In the genomic region with DNA sequence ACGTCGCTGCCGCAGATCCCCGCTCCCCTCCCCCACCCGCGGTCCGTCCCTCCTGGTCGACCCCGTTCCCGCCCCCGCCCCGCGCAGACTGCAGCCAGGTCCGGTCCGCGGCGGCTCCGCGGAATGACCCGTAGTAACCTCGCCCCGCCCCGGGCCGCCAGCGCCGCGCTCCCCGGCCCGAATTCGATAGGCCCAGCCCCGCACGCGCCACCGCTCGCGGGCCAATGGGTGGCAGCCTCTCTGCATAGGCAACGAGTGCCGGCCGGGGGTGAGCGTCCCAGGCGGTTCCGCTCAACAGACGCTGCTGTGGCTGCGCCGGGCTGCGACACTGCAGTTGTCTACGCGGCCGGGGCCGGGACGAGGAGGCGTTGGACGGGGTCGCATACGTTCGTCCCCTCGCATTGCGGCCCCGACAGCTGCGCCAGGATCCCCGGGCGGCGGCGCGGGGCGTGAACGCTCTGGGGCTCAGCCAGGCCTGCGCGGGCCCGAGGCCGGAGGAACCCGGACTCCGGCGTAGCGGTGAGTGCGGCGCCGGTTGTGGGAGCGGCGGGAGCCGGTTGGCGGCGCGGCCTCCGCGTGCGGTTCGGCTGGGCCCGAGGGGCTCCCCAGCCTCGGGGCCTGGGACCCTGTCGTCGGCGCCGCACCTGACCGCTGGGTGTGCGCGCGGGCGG, we compare ENCODE assay signal across 8 cellular contexts. TPM values are rescaled to one million over a fixed set of nuclear protein-coding genes. Genes with fewer than 3 reads are reported as not detected.
A peak's percentile ranks its signal among the peaks of the same experiment; 100 is the strongest.
DNase-seq lines count a peak whose midpoint lies in the region; ATAC-seq, FAIRE-seq and TF ChIP-seq lines count a peak whose summit lies in the region.

A gene (plus strand): TSS at position 297 of the 671 bp plus-strand sequence. CDS start 47,737 bp downstream, outside the sequence.

- peaks cover 8% of the 10 kb centered on the region for H3K9me1 ChIP-seq in keratinocyte (ENCODE audit: control insufficient read depth, extremely low read depth, insufficient read depth, low read length)

- peak within 1 kb of the TSS; percentile 95 for H3K4me2 ChIP-seq in keratinocyte (ENCODE audit: control insufficient read depth, extremely low read depth, insufficient read depth, low read depth, low read length)

- peak within 1 kb of the TSS; percentile 93 for H3K9ac ChIP-seq in keratinocyte (ENCODE audit: control insufficient read depth, extremely low read depth, insufficient read depth, low read length)

- TF ChIP-seq CTCF in AG09319 (IDR thresholded peaks at IDR 0.05; ENCODE audit: low read depth, low read length) (no peak), keratinocyte (optimal IDR thresholded peaks at IDR 0.05 in 1 of 3, IDR thresholded peaks at IDR 0.05 in 1 of 3, conservative IDR thresholded peaks at IDR 0.05 in 1 of 3; ENCODE audit: extremely low read depth in 1 of 3, insufficient read depth in 2 of 3, low read length in 3 of 3) (no peak)

- no peaks in the 10 kb centered on the region for H3K27me3 ChIP-seq in keratinocyte (ENCODE audit: control insufficient read depth, extremely low read depth, insufficient read depth, low read length)

- peak within 1 kb of the TSS; percentile 92 for H3K27ac ChIP-seq in keratinocyte (ENCODE audit: control insufficient read depth, insufficient read depth, low read length)

- dilution Hi-C loops in keratinocyte (cut with MboI; ENCODE audit: extremely low pct_ligation_motif_present, low sequenced_read_pairs) = no loop called here

- peak within 1 kb of the TSS; percentile 15 for H2AFZ ChIP-seq in keratinocyte (ENCODE audit: control insufficient read depth, low read length)

- FAIRE-seq in keratinocyte (lab: Jason Lieb, UNC) = no peak

- no peaks in the 10 kb centered on the region for H3K9me3 ChIP-seq in keratinocyte (ENCODE audit: control insufficient read depth, low read depth, low read length)

- peaks cover 41% of the 10 kb centered on the region for H3K4me1 ChIP-seq in keratinocyte (ENCODE audit: control insufficient read depth, extremely low read depth, insufficient read depth, low read length)

- peaks cover 0 to 4% of the 10 kb centered on the region in 2 experiments for H3K36me3 ChIP-seq in keratinocyte (ENCODE audit: control insufficient read depth in 2 of 2, extremely low read depth in 1 of 2, insufficient read depth in 2 of 2, low read length in 2 of 2)

- peaks cover 28% of the 10 kb centered on the region for H4K20me1 ChIP-seq in keratinocyte (ENCODE audit: control insufficient read depth, extremely low read depth, insufficient read depth, low read length)

- peak; percentile 66 for DNase-seq in AG09319 (ENCODE audit: extremely low read depth, low read depth)
- DNase-seq in NCI-H460 (ENCODE audit: extremely low read depth, low read depth) = peak; percentile 93
- peak; percentile 93 for DNase-seq in activated CD4-positive, CD25-positive, alpha-beta regulatory T cell treated with anti-CD3 and anti-CD28 coated beads, Interleukin-2, amount 50 U/mL, for 72 hours
- DNase-seq in cerebellar cortex (ENCODE audit: low spot score) = peak; percentile 93
- DNase-seq in keratinocyte (ENCODE audit: low read depth, low spot score) = no peak
- peak; percentile 78 to 92 (median 87) for DNase-seq in stimulated activated CD4-positive, alpha-beta T cell treated with anti-CD3 and anti-CD28 coated beads, Interleukin-12 subunit alpha, Interleukin-12 subunit beta, amount 100 ng/mL, for 48 hours (ENCODE audit: low read depth in 2 of 3, low spot score in 1 of 3)

- peaks cover 51% of the 10 kb centered on the region for H3K79me2 ChIP-seq in keratinocyte (ENCODE audit: control insufficient read depth, insufficient read depth, low read length)

- peak; percentile 99 for ATAC-seq in GM19025 (IDR thresholded peaks at IDR 0.05; ENCODE audit: low read depth, unreplicated experiment)
- ATAC-seq in HG03280 (IDR thresholded peaks at IDR 0.05; ENCODE audit: unreplicated experiment) = peak; percentile 99

- H3K4me3 ChIP-seq in keratinocyte (ENCODE audit: control insufficient read depth in 2 of 3, extremely low read depth in 1 of 3, insufficient read depth in 2 of 3, low read depth in 1 of 3, low read length in 3 of 3) = peak within 1 kb of the TSS; percentile 96 to 99 (median 98)

RNA-seq across cellular contexts. Expression of the gene that starts here (rescaled TPM):
- 156 and 165 TPM in 2 replicates for total RNA-seq in NCI-H460 (2014; rRNA removed; shearing (Covaris generic))
- 88.5 and 103 TPM in 2 replicates for polyA plus RNA-seq in NCI-H460 (2014; cell fraction: nucleus; rRNA removed)
- polyA plus RNA-seq in keratinocyte = 102 to 197 TPM (median 180 TPM) in 3 replicates
- polyA plus RNA-seq in keratinocyte (2011; ENCODE audit: low read depth) = 545 TPM
- polyA plus RNA-seq in keratinocyte (2011; cell fraction: cytosol; rRNA removed) = 46.9 and 122 TPM in 2 replicates
- 224 and 250 TPM in 2 replicates for polyA plus RNA-seq in keratinocyte (2011; cell fraction: nucleus; rRNA removed)
- polyA plus RNA-seq in keratinocyte (2012; ENCODE audit: low replicate concordance) = 109 and 122 TPM in 2 replicates
- 157 to 338 TPM (median 294 TPM) in 3 replicates for polyA minus RNA-seq in keratinocyte
- polyA minus RNA-seq in keratinocyte (2011; cell fraction: cytosol; rRNA and poly(A)+ RNA removed) = 91.5 TPM
- polyA minus RNA-seq in keratinocyte (2011; cell fraction: nucleus; rRNA and poly(A)+ RNA removed) = 249 and 497 TPM in 2 replicates
